In the genomic region with DNA sequence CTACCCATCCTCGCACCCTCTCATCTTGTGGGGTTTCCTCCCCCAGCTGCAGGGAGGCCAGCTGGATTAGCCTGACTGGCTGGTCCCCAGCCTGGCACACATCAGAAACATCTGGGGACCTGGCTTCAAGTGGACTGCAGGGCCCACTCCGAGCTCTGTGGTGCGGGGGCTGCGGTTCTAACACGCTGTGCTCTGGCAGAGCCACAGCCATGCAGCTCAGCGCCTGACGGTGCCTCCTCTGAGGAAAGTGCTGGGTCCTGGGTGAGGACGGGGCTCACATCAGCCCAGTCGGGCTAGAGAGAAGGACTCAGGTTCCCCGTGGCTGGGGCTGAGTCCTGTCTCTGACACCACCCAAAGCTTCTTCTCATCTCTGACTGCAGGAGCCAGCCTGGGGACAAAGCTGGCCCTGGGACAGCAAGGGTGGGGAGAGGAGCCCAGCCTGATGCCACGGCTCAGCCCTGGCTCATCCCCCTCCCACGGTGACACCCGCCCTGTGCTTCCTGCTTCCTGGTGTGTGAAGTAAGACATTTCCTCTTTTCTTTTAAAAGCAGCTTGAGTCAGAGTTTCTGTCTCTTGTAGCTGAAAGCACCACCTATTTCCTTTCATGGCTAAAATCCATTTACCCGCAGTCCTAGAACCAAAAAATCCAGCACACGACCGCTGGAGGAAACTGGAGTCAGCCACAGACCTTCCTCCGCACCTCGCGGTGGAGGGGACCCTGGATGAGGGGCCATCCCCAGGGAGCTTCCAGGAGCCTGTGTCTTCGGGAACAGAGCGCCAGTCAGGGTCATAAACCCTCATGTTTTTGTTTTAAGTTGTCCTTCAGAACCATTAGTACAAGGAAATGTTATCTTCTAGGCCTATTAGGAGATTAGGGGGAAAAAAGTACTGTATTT, we compare ENCODE assay signal across 8 cellular contexts.
DNase-seq lines count a peak whose midpoint lies in the region; ATAC-seq and TF ChIP-seq lines count a peak whose summit lies in the region.

No MANE protein-coding gene starts in this region.

- no peaks in the 10 kb centered on the region for H3K9me3 Mint-ChIP-seq in CD4-positive, alpha-beta T cell
- H3K9me3 Mint-ChIP-seq in activated CD8-positive, alpha-beta memory T cell treated with anti-CD3 and anti-CD28 coated beads, Interleukin-2, amount 10 ng/mL, durations not matched to agents 7 days and 5 days (ENCODE audit: low read depth): no peaks in the 10 kb centered on the region

- H3K4me1 ChIP-seq in HUES6 (ENCODE audit: control insufficient read depth, insufficient read depth, low read length): peaks cover 16% of the 10 kb centered on the region
- peaks cover 0 to 11% (median 0%) of the 10 kb centered on the region in 3 donors for H3K4me1 ChIP-seq in gastroesophageal sphincter

- no peak for TF ChIP-seq CTCF in CD4-positive, alpha-beta T cell (IDR thresholded peaks at IDR 0.05)
- TF ChIP-seq CTCF in gastroesophageal sphincter (IDR thresholded peaks at IDR 0.05): no peak

- CTCF ChIA-PET in CD4-positive, alpha-beta T cell (lab: Charles Lee): no interaction called here
- CTCF ChIA-PET in activated CD8-positive, alpha-beta memory T cell treated with anti-CD3 and anti-CD28 coated beads, Interleukin-2, amount 10 ng/mL, durations not matched to agents 7 days and 5 days (lab: Charles Lee): interaction anchor here (1.2 to 1.3 kb wide), 2 partner anchors 23 to 100 kb away, joined by 3 read pairs; no protein-coding TSS in a partner anchor

- POLR2A ChIA-PET in CD4-positive, alpha-beta T cell (lab: Charles Lee): no interaction called here

- no peak overlapping the region for H3K4me3 ChIP-seq in HUES6 (ENCODE audit: low read depth, low read length)
- no peak overlapping the region for H3K4me3 ChIP-seq in gastroesophageal sphincter

- WGBS in gastroesophageal sphincter (ENCODE audit: low coverage in 1 of 2), 2 donors: 31 to 50% methylated on average over 6 to 12 of the region's 21 CpGs

- no peak for TF ChIP-seq POLR2A in gastroesophageal sphincter (IDR thresholded peaks at IDR 0.05)

- no peak overlapping the region for H3K27ac Mint-ChIP-seq in CD4-positive, alpha-beta T cell
- H3K27ac Mint-ChIP-seq in activated CD8-positive, alpha-beta memory T cell treated with anti-CD3 and anti-CD28 coated beads, Interleukin-2, amount 10 ng/mL, durations not matched to agents 7 days and 5 days: peak overlapping the region; percentile 86

- peak; percentile 84 for ATAC-seq in CD4-positive, alpha-beta T cell (ENCODE audit: poor library complexity)
- ATAC-seq in GM21515 (IDR thresholded peaks at IDR 0.05; ENCODE audit: unreplicated experiment) (peak; percentile 90), gastroesophageal sphincter (peak; percentile 89)
- peak; percentile 89 for ATAC-seq in activated CD8-positive, alpha-beta memory T cell treated with anti-CD3 and anti-CD28 coated beads, Interleukin-2, amount 10 ng/mL, durations not matched to agents 7 days and 5 days

- H3K4me3 Mint-ChIP-seq in CD4-positive, alpha-beta T cell: peak overlapping the region; percentile 73
- H3K4me3 Mint-ChIP-seq in activated CD8-positive, alpha-beta memory T cell treated with anti-CD3 and anti-CD28 coated beads, Interleukin-2, amount 10 ng/mL, durations not matched to agents 7 days and 5 days: peak overlapping the region; percentile 41

- TF ChIP-seq EP300 in gastroesophageal sphincter (IDR thresholded peaks at IDR 0.05): no peak

- no peaks in the 10 kb centered on the region for H3K9me3 ChIP-seq in CD4-positive, alpha-beta T cell (ENCODE audit: control insufficient read depth, low read length)
- H3K9me3 ChIP-seq in HUES6 (ENCODE audit: control insufficient read depth, insufficient read depth, low read depth, low read length) (no peaks in the 10 kb centered on the region), gastroesophageal sphincter (no peaks in the 10 kb centered on the region)

- peaks cover 10% of the 10 kb centered on the region for H3K27me3 ChIP-seq in CD4-positive, alpha-beta T cell (ENCODE audit: control insufficient read depth, insufficient read depth, low read length)
- H3K27me3 ChIP-seq in HUES6 (ENCODE audit: control insufficient read depth, insufficient read depth, low read length): no peaks in the 10 kb centered on the region
- no peaks in the 10 kb centered on the region for H3K27me3 ChIP-seq in gastroesophageal sphincter

- peak overlapping the region; percentile 36 for H3K9ac ChIP-seq in HUES6 (ENCODE audit: low read length)

- H3K36me3 Mint-ChIP-seq in CD4-positive, alpha-beta T cell (ENCODE audit: low read depth): no peaks in the 10 kb centered on the region
- H3K36me3 Mint-ChIP-seq in activated CD8-positive, alpha-beta memory T cell treated with anti-CD3 and anti-CD28 coated beads, Interleukin-2, amount 10 ng/mL, durations not matched to agents 7 days and 5 days: no peaks in the 10 kb centered on the region

- peaks cover 21% of the 10 kb centered on the region for H3K4me1 Mint-ChIP-seq in CD4-positive, alpha-beta T cell (ENCODE audit: low read depth)
- H3K4me1 Mint-ChIP-seq in activated CD8-positive, alpha-beta memory T cell treated with anti-CD3 and anti-CD28 coated beads, Interleukin-2, amount 10 ng/mL, durations not matched to agents 7 days and 5 days: peaks cover 18% of the 10 kb centered on the region

- peak in 8 of 10 experiments; percentile 10 to 54 (median 27) for DNase-seq in CD4-positive, alpha-beta T cell
- peak; percentile 75 for DNase-seq in activated CD8-positive, alpha-beta memory T cell treated with anti-CD3 and anti-CD28 coated beads, Interleukin-2, amount 10 ng/mL, durations not matched to agents 7 days and 5 days
- DNase-seq in pulmonary artery endothelial cell (ENCODE audit: low read depth, low spot score): peak; percentile 66
- no peak for DNase-seq in NCI-H1048 (lab: John Stamatoyannopoulos, UW)
- no peak for DNase-seq in 8988T

- H3K27ac ChIP-seq in CD4-positive, alpha-beta T cell (ENCODE audit: low read depth, low read length): no peak overlapping the region
- H3K27ac ChIP-seq in HUES6 (ENCODE audit: low read depth, low read length) (no peak overlapping the region; the same call in 1 of the 2 replicates), gastroesophageal sphincter (peak overlapping the region in 3 of 4 donors; percentile 64 to 72 (median 67))

- peaks cover 39% of the 10 kb centered on the region for H3K27me3 Mint-ChIP-seq in CD4-positive, alpha-beta T cell
- H3K27me3 Mint-ChIP-seq in activated CD8-positive, alpha-beta memory T cell treated with anti-CD3 and anti-CD28 coated beads, Interleukin-2, amount 10 ng/mL, durations not matched to agents 7 days and 5 days: peaks cover 37% of the 10 kb centered on the region

- intact Hi-C loops in CD4-positive, alpha-beta T cell (cut with DNase I, micrococcal nuclease): no loop called here

- H3K36me3 ChIP-seq in HUES6 (ENCODE audit: control insufficient read depth, insufficient read depth, low read length): no peaks in the 10 kb centered on the region
- H3K36me3 ChIP-seq in gastroesophageal sphincter: no peaks in the 10 kb centered on the region

Comparison
In these comparisons a context has a peak if more than half of its experiments do, and no peak if none do; other contexts are left out.
1. DNase-seq: peak in CD4-positive, alpha-beta T cell (8 of 10), activated CD8-positive, alpha-beta memory T cell treated with anti-CD3 and anti-CD28 coated beads, Interleukin-2, amount 10 ng/mL, durations not matched to agents 7 days and 5 days (single experiment) and pulmonary artery endothelial cell (single experiment); none in NCI-H1048 (single experiment) and 8988T (single experiment).
2. H3K27ac ChIP-seq: peak in gastroesophageal sphincter (3 of 4); none in CD4-positive, alpha-beta T cell (single experiment) and HUES6 (single experiment).
3. Peak in every context shown above with its lines, with median percentiles within 50 percentile points of each other: ATAC-seq.